Comparison of ENCODE assay signal across 1 cellular context in genomic region chr7:149716007-149716931, GRCh38.
TF ChIP-seq lines count a peak whose summit lies in the region.

No MANE protein-coding gene starts in this region.

TF ChIP-seq in K562, 482 proteins besides CTCF, POLR2A, EP300 and RAD21 (continued from another document):
- TF ChIP-seq ZHX1 (conservative IDR thresholded peaks at IDR 0.05; ENCODE audit: low read length) (no peak), FOS (IDR thresholded peaks at IDR 0.05; ENCODE audit: extremely low read depth, insufficient read length) (no peak), STAT5A (IDR thresholded peaks at IDR 0.05; ENCODE audit: borderline replicate concordance, low read length) (no peak), XRCC5 (IDR thresholded peaks at IDR 0.05; ENCODE audit: low read depth, low read length) (no peak), TBP (optimal IDR thresholded peaks at IDR 0.05; ENCODE audit: low read depth, low read length) (no peak), NFRKB (IDR thresholded peaks at IDR 0.05; ENCODE audit: low read depth) (no peak), TFE3 (CRISPR knock-in tag; IDR thresholded peaks at IDR 0.05) (no peak)
